In genomic region chr13:80361883-80362327, GRCh38 we compare ENCODE assay signal across 8 cellular contexts. TPM values are rescaled to one million over a fixed set of nuclear protein-coding genes. Genes with fewer than 3 reads are reported as not detected.
A peak's percentile ranks its signal among the peaks of the same experiment; 100 is the strongest.
DNase-seq lines count a peak whose midpoint lies in the region; ATAC-seq, FAIRE-seq and TF ChIP-seq lines count a peak whose summit lies in the region.

No MANE protein-coding gene starts in this region.

- H3K18ac ChIP-seq in IMR-90 (ENCODE audit: low read depth, low read length), result no peak overlapping the region

- peak; percentile 13 for DNase-seq in ELR (ENCODE audit: low read depth)
- DNase-seq in IMR-90, result no peak
- peak; percentile 37 for DNase-seq in cerebellum (ENCODE audit: low spot score)
- DNase-seq in osteocyte (ENCODE audit: extremely low spot score, unreplicated experiment), result no peak
- no peak for DNase-seq in HTR-8/SVneo (ENCODE audit: insufficient read length, low spot score)
- DNase-seq in activated CD4-positive, CD25-positive, alpha-beta regulatory T cell (lab: John Stamatoyannopoulos, UW), result no peak
- DNase-seq in activated CD8-positive, alpha-beta memory T cell treated with anti-CD3 and anti-CD28 coated beads, Interleukin-2, amount 50 U/mL, for 4 hours, result no peak

- peak overlapping the region; percentile 13 for H2BK5ac ChIP-seq in IMR-90 (ENCODE audit: low read depth, low read length, poor library complexity, severe bottlenecking)

- CTCF ChIA-PET in IMR-90 (lab: Yijun Ruan, JAX), result interaction anchor here (1.5 kb wide), 1 partner anchor 19 kb away, joined by 6 read pairs; no protein-coding TSS in a partner anchor

- H2BK120ac ChIP-seq in IMR-90 (ENCODE audit: low read depth, low read length), result no peak overlapping the region; the same call in 1 of the 2 replicates

- FAIRE-seq in HTR-8/SVneo (lab: Jason Lieb, UNC), result no peak

- no peak overlapping the region for H3K4me3 Mint-ChIP-seq in osteocyte (ENCODE audit: unreplicated experiment)

- no peaks in the 10 kb centered on the region for H3K4me1 ChIP-seq in IMR-90 (ENCODE audit: control insufficient read depth, insufficient read depth, low read length)

- no peaks in the 10 kb centered on the region for H3K9me3 ChIP-seq in IMR-90 (ENCODE audit: control insufficient read depth, insufficient read depth, low read length)

- H2BK15ac ChIP-seq in IMR-90 (ENCODE audit: low read depth, low read length), result peak overlapping the region; percentile 26; the same call in 1 of the 3 replicates

- no peak overlapping the region for H3K4me3 ChIP-seq in IMR-90 (ENCODE audit: insufficient read depth, low read depth, low read length)

- H3K9me3 Mint-ChIP-seq in osteocyte (ENCODE audit: unreplicated experiment), result no peaks in the 10 kb centered on the region

- H3K27me3 Mint-ChIP-seq in osteocyte (ENCODE audit: unreplicated experiment), result no peaks in the 10 kb centered on the region

- H2AFZ ChIP-seq in IMR-90 (replicated peaks; ENCODE audit: low read length, poor library complexity), result peak overlapping the region; percentile 82

- no peak overlapping the region for H4K91ac ChIP-seq in IMR-90 (ENCODE audit: insufficient read depth, low read depth, low read length)

- H2BK20ac ChIP-seq in IMR-90 (ENCODE audit: low read depth, low read length), result no peak overlapping the region

- H3K36me3 Mint-ChIP-seq in osteocyte (ENCODE audit: unreplicated experiment), result no peaks in the 10 kb centered on the region

- TF ChIP-seq CTCF in IMR-90 (conservative IDR thresholded peaks at IDR 0.05; ENCODE audit: low read depth, low read length) (no peak), osteocyte (IDR thresholded peaks at IDR 0.05) (peak; percentile 26)

- no peak overlapping the region for H3K27ac ChIP-seq in IMR-90 (ENCODE audit: insufficient read depth, low read length)

- H3K14ac ChIP-seq in IMR-90 (replicated peaks; ENCODE audit: low read depth, low read length), result no peak overlapping the region; the same call in 1 of the 2 replicates

- H3K4me2 ChIP-seq in IMR-90 (ENCODE audit: low read depth, low read length), result no peak overlapping the region

- peak overlapping the region; percentile 75 for H3K23ac ChIP-seq in IMR-90 (ENCODE audit: low read depth, low read length)

- no CpG with 5 or more reads among the region's 2 CpGs for WGBS in IMR-90 (ENCODE audit: extremely low coverage in 2 of 2, insufficient read length in 1 of 2), 2 experiments

- ATAC-seq in GM21367 (IDR thresholded peaks at IDR 0.05; ENCODE audit: unreplicated experiment) (peak; percentile 72), IMR-90 (ENCODE audit: low read depth) (no peak)

- H2AK9ac ChIP-seq in IMR-90 (replicated peaks; ENCODE audit: low read depth, low read length, poor library complexity), result no peak overlapping the region

- H3K4me1 Mint-ChIP-seq in osteocyte (ENCODE audit: unreplicated experiment), result peaks cover 39% of the 10 kb centered on the region

- H4K20me1 ChIP-seq in IMR-90 (ENCODE audit: insufficient read depth, low read length), result no peaks in the 10 kb centered on the region

- H4K8ac ChIP-seq in IMR-90 (ENCODE audit: low read depth in 2 of 2, low read length in 2 of 2), result no peak overlapping the region

- no peak for TF ChIP-seq RAD21 in IMR-90 (IDR thresholded peaks at IDR 0.05; ENCODE audit: low read length)

- dilution Hi-C loops in IMR-90 (cut with HindIII; ENCODE audit: low sequenced_read_pairs, unreplicated experiment), result no loop called here

- peak overlapping the region; percentile 35; the same call in 1 of the 2 replicates for H2AK5ac ChIP-seq in IMR-90 (ENCODE audit: low read depth, low read length)

- in situ Hi-C loops in IMR-90 (cut with MboI; ENCODE audit: low sequenced_read_pairs), result loop anchor here (10.0 to 25.0 kb wide), 3 partner anchors 587 to 800 kb away; no protein-coding TSS in a partner anchor

- no peaks in the 10 kb centered on the region for H3K79me1 ChIP-seq in IMR-90 (ENCODE audit: low read depth in 1 of 2, low read length in 2 of 2)

- H3K36me3 ChIP-seq in IMR-90 (ENCODE audit: control insufficient read depth, insufficient read depth, low read length), result no peaks in the 10 kb centered on the region

- no TSS peak for BruUV-seq in IMR-90 (replicated peaks; lab: Mats Ljungman, UMichigan)

- no peak overlapping the region for H4K5ac ChIP-seq in IMR-90 (ENCODE audit: low read depth, low read length)

- H3K56ac ChIP-seq in IMR-90 (ENCODE audit: extremely low read depth, insufficient read depth, low read length), result no peak overlapping the region

- H3K27me3 ChIP-seq in IMR-90 (ENCODE audit: control insufficient read depth, insufficient read depth, low read length), result no peaks in the 10 kb centered on the region

- intact Hi-C loops in IMR-90 (cut with micrococcal nuclease), result loop anchor here (5.0 kb wide), 1 partner anchor 815 kb away; no protein-coding TSS in a partner anchor

- no peak for TF ChIP-seq POLR2A in IMR-90 (IDR thresholded peaks at IDR 0.05; ENCODE audit: low read depth, low read length)

- H3K9me1 ChIP-seq in IMR-90 (ENCODE audit: insufficient read depth, low read length), result no peaks in the 10 kb centered on the region

- POLR2A ChIA-PET in IMR-90 (lab: Charles Lee; ENCODE audit: unreplicated experiment), result no interaction called here

- H3K9ac ChIP-seq in IMR-90 (ENCODE audit: low read depth, low read length), result no peak overlapping the region

- peak overlapping the region; percentile 24; the same call in 1 of the 2 replicates for H3K4ac ChIP-seq in IMR-90 (ENCODE audit: low read depth, low read length)

- H3K27ac Mint-ChIP-seq in osteocyte (ENCODE audit: unreplicated experiment), result peak overlapping the region; percentile 45

TF ChIP-seq in IMR-90, 13 proteins besides CTCF, POLR2A, EP300 and RAD21:
- no peak for TF ChIP-seq SMC3 (IDR thresholded peaks at IDR 0.05; ENCODE audit: low read depth, low read length)
- TF ChIP-seq MAFK (IDR thresholded peaks at IDR 0.05; ENCODE audit: low read depth, low read length), result no peak
- no peak for TF ChIP-seq RCOR1 (IDR thresholded peaks at IDR 0.05; ENCODE audit: insufficient replicate concordance, low read length)
- TF ChIP-seq USF2 (IDR thresholded peaks at IDR 0.05; ENCODE audit: low read depth, low read length), result no peak
- TF ChIP-seq FOS (IDR thresholded peaks at IDR 0.05; ENCODE audit: low read depth, low read length), result no peak
- TF ChIP-seq CEBPB (IDR thresholded peaks at IDR 0.05; ENCODE audit: low read depth, low read length), result no peak
- no peak for TF ChIP-seq MXI1 (IDR thresholded peaks at IDR 0.05; ENCODE audit: borderline replicate concordance, low read depth, low read length)
- no peak for TF ChIP-seq CHD1 (IDR thresholded peaks at IDR 0.05; ENCODE audit: low read depth, low read length)
- TF ChIP-seq MAZ (IDR thresholded peaks at IDR 0.05; ENCODE audit: borderline replicate concordance, low read depth, low read length), result no peak

RNA-seq across cellular contexts. Expression of gene SPRY2, which starts 21.0 kb away (rescaled TPM):
- total RNA-seq in IMR-90 (2012; rRNA removed) (21.1 and 26.4 TPM in 2 replicates), cerebellum (46.0 TPM), osteocyte (46.1 and 52.0 TPM in 2 replicates)
- polyA plus RNA-seq in IMR-90 (2012; rRNA removed), result 47.9 and 53.9 TPM in 2 replicates
- 35.5 and 39.0 TPM in 2 replicates for polyA plus RNA-seq in IMR-90 (2012; cell fraction: cytosol; rRNA removed)
- polyA plus RNA-seq in IMR-90 (2012; cell fraction: nucleus; rRNA removed; ENCODE audit: low replicate concordance), result 63.3 and 76.1 TPM in 2 replicates

Comparison
In these comparisons a context has a peak if more than half of its experiments do, and no peak if none do; other contexts are left out.
1. DNase-seq: peak in ELR (single experiment) and cerebellum (single experiment); none in IMR-90 (single experiment), osteocyte (single experiment), HTR-8/SVneo (single experiment), activated CD4-positive, CD25-positive, alpha-beta regulatory T cell (0 of 4) and activated CD8-positive, alpha-beta memory T cell treated with anti-CD3 and anti-CD28 coated beads, Interleukin-2, amount 50 U/mL, for 4 hours (single experiment).